Comparison of ENCODE assay signal across 1 cellular context in genomic region chr5:122076669-122077450, GRCh38.
A peak's percentile ranks its signal among the peaks of the same experiment; 100 is the strongest.
TF ChIP-seq lines count a peak whose summit lies in the region.

No MANE protein-coding gene starts in this region.

TF ChIP-seq in HepG2, 621 proteins besides CTCF, POLR2A, EP300 and RAD21 (continued from another document and continues in another):
- TF ChIP-seq ZNF646 (CRISPR knock-in tag; IDR thresholded peaks at IDR 0.05) (no peak), TCF7L2 (IDR thresholded peaks at IDR 0.05; ENCODE audit: low read depth, low read length) (no peak), SSRP1 (CRISPR knock-in tag; IDR thresholded peaks at IDR 0.05) (no peak), ZNF713 (CRISPR knock-in tag; IDR thresholded peaks at IDR 0.05) (no peak), ZNF746 (CRISPR knock-in tag; IDR thresholded peaks at IDR 0.05) (no peak), ZNF460 (CRISPR knock-in tag; IDR thresholded peaks at IDR 0.05; ENCODE audit: borderline replicate concordance) (no peak), ZNF788 (CRISPR knock-in tag; IDR thresholded peaks at IDR 0.05; ENCODE audit: borderline replicate concordance) (no peak; the same call in 1 of the 2 replicates), SMC3 (IDR thresholded peaks at IDR 0.05; ENCODE audit: low read length) (no peak), ATF7 (IDR thresholded peaks at IDR 0.05) (no peak), ATF7 (CRISPR knock-in tag; IDR thresholded peaks at IDR 0.05) (no peak), SMAD3 (CRISPR knock-in tag; IDR thresholded peaks at IDR 0.05) (no peak), PAXIP1 (CRISPR knock-in tag; conservative IDR thresholded peaks at IDR 0.05) (no peak), ESRRA (CRISPR knock-in tag; IDR thresholded peaks at IDR 0.05; ENCODE audit: low read depth) (no peak; the same call in 1 of the 2 replicates), ZNF570 (CRISPR knock-in tag; IDR thresholded peaks at IDR 0.05; ENCODE audit: borderline replicate concordance) (0 out of 2 replicates have a peak, but pooled peaks have one; percentile 15), ZNF569 (CRISPR knock-in tag; IDR thresholded peaks at IDR 0.05; ENCODE audit: borderline replicate concordance) (no peak), ZNF430 (CRISPR knock-in tag; IDR thresholded peaks at IDR 0.05) (no peak), ZNF232 (CRISPR knock-in tag; IDR thresholded peaks at IDR 0.05; ENCODE audit: borderline replicate concordance) (no peak; the same call in 1 of the 2 replicates), CEBPZ (IDR thresholded peaks at IDR 0.05; ENCODE audit: low read length) (no peak), ZNF414 (CRISPR knock-in tag; IDR thresholded peaks at IDR 0.05) (0 out of 2 replicates have a peak, but pooled peaks have one; percentile 35), PCBP2 (optimal IDR thresholded peaks at IDR 0.05; ENCODE audit: low read depth, low read length, poor library complexity, severe bottlenecking) (no peak), ZNF343 (CRISPR knock-in tag; IDR thresholded peaks at IDR 0.05) (peak; percentile 59; the same call in 1 of the 2 replicates), ZNF225 (CRISPR knock-in tag; IDR thresholded peaks at IDR 0.05) (no peak), ZNF224 (CRISPR knock-in tag; IDR thresholded peaks at IDR 0.05) (no peak), PATZ1 (CRISPR knock-in tag; IDR thresholded peaks at IDR 0.05) (0 out of 2 replicates have a peak, but pooled peaks have one; percentile 22), ZNF33B (CRISPR knock-in tag; IDR thresholded peaks at IDR 0.05) (no peak), MAX (IDR thresholded peaks at IDR 0.05) (peak; percentile 61), ZIK1 (CRISPR knock-in tag; IDR thresholded peaks at IDR 0.05; ENCODE audit: borderline replicate concordance, low read depth) (no peak), ZSCAN21 (CRISPR knock-in tag; IDR thresholded peaks at IDR 0.05; ENCODE audit: borderline replicate concordance) (no peak), KLF6 (CRISPR knock-in tag; IDR thresholded peaks at IDR 0.05) (no peak), HNF4G (IDR thresholded peaks at IDR 0.05; ENCODE audit: borderline replicate concordance, low read depth, low read length) (no peak), HNF4G (CRISPR knock-in tag; IDR thresholded peaks at IDR 0.05; ENCODE audit: borderline replicate concordance, low read depth) (no peak), MAFF (IDR thresholded peaks at IDR 0.05; ENCODE audit: low read depth, low read length) (no peak), FOXJ3 (CRISPR knock-in tag; IDR thresholded peaks at IDR 0.05; ENCODE audit: borderline replicate concordance) (no peak)
